ENCODE assay signal across 15 cellular contexts in the genomic region with DNA sequence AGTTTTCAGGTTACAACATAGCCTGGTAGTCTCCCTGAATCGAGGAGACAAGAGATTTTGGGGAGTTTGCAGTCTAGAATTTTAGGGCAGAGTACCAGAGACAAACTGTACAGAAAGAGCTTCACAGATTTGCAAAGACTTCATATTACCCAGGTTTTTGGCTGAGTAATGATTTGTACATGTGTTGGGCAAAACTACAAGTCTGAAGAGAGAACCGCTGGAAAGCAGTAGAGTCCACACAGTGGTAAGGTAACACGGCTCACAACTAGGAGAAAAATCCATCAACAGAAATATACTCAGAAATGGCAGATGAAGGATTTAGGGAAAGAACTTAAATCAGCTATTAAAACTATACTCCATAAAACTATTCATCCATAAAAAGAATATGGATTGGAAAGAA.
"Had no signal": no experiment of that assay in that cellular context is flagged by ENCODE, and none has a peak within 500 bp of the region (broad histone marks: within the 10 kb centered on the region; RNA-seq: fewer than 3 reads in every experiment).

No MANE protein-coding gene starts in this region.

- H3K4me1 Mint-ChIP-seq: nephron had no signal

- H3K4me1 ChIP-seq: breast epithelium, parathyroid adenoma, sigmoid colon had no signal

- H3K27me3 ChIP-seq: breast epithelium, sigmoid colon had no signal

- H3K4me3 ChIP-seq: breast epithelium, sigmoid colon, thoracic aorta had no signal

- H3K27ac Mint-ChIP-seq: nephron; stimulated activated effector memory CD8-positive, alpha-beta T cell treated with anti-CD3 and anti-CD28 coated beads, Interleukin-12 subunit alpha, Interleukin-12 subunit beta, amount 100 ng/mL, for 72 hours had no signal

- H3K36me3 Mint-ChIP-seq: stimulated activated effector memory CD8-positive, alpha-beta T cell treated with anti-CD3 and anti-CD28 coated beads, Interleukin-12 subunit alpha, Interleukin-12 subunit beta, amount 100 ng/mL, for 72 hours had no signal

- ATAC-seq: esophagus mucosa; stimulated activated effector memory CD8-positive, alpha-beta T cell treated with anti-CD3 and anti-CD28 coated beads, Interleukin-12 subunit alpha, Interleukin-12 subunit beta, amount 100 ng/mL, for 72 hours had no signal

- H3K27ac ChIP-seq: breast epithelium, parathyroid adenoma, sigmoid colon, thoracic aorta had no signal

- H2AFZ ChIP-seq: parathyroid adenoma had no signal

- H3K9ac ChIP-seq: parathyroid adenoma had no signal

- DNase-seq: activated CD4-positive, alpha-beta T cell treated with anti-CD3 and anti-CD28 coated beads, Interleukin-2, amount 50 U/mL, for 1 hour; activated CD8-positive, alpha-beta memory T cell treated with anti-CD3 and anti-CD28 coated beads for 24 hours; activated CD8-positive, alpha-beta memory T cell treated with anti-CD3 and anti-CD28 coated beads, Interleukin-2, amount 50 U/mL, for 48 hours; cerebellar nuclear complex; cortex of kidney; mesendoderm; sigmoid colon; stimulated activated CD4-positive, alpha-beta T cell treated with anti-CD3 and anti-CD28 coated beads, Interleukin-4, amount 100 ng/mL, for 24 hours; T1000 had no signal

- H3K4me3 Mint-ChIP-seq: nephron; stimulated activated effector memory CD8-positive, alpha-beta T cell treated with anti-CD3 and anti-CD28 coated beads, Interleukin-12 subunit alpha, Interleukin-12 subunit beta, amount 100 ng/mL, for 72 hours had no signal

- H3K36me3 ChIP-seq: breast epithelium, sigmoid colon, thoracic aorta had no signal

- H3K9me3 ChIP-seq: breast epithelium, sigmoid colon, thoracic aorta had no signal
